21 cellular contexts compared by ENCODE assay signal in the genomic region with DNA sequence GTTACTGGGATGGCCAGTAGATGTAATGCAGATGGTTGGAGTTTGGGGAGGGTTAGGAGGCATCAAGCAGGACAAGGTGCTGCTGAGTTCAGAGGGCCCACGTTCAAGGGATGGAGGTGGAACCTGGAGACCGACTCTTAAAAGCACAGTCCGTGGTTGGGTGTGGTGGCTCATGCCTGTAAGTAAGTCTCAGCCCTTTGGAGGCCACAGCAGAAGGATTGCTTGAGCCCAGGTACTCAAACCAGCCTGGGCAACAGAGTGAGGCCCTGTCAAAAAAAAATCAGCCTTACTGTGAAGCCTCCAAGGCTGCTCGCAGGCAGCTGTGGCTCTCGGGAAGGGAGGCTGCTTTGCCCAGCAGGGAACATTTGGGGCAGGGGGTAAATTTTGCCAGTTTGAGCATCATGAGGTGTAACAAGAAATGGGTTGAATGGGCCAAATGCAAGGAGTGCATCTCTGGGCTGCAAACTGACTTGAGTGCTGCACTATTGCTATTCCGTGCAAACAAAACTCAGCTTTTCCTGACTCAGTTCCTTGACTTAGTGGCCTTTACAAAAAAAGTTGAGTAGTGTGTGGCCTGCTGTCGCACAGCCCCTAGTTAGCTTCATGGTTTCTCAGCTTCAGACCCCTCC. TPM values are rescaled to one million over a fixed set of nuclear protein-coding genes. Genes with fewer than 3 reads are reported as not detected.
DNase-seq lines count a peak whose midpoint lies in the region; ATAC-seq lines count a peak whose summit lies in the region.
"Had no signal": no experiment of that assay in that cellular context is flagged by ENCODE, and none has a peak within 500 bp of the region (broad histone marks: within the 10 kb centered on the region; RNA-seq: fewer than 3 reads in every experiment).

No MANE protein-coding gene starts in this region.

- peaks cover 29% of the 10 kb centered on the region for H3K4me1 Mint-ChIP-seq in T-helper 1 cell treated with Interleukin-12 subunit alpha and Interleukin-12 subunit beta and Interleukin-4 antibody, amounts not matched to agents 30 μg/mL and 1 μg/mL, for 36 hours (ENCODE audit: low read depth)
- peaks cover 37% of the 10 kb centered on the region for H3K4me1 Mint-ChIP-seq in activated CD8-positive, alpha-beta T cell treated with anti-CD3 and anti-CD28 coated beads, Interleukin-2, amount 10 ng/mL, durations not matched to agents 7 days and 5 days (ENCODE audit: low read depth)

- H3K4me3 Mint-ChIP-seq in T-helper 1 cell treated with Interleukin-12 subunit alpha and Interleukin-12 subunit beta and Interleukin-4 antibody, amounts not matched to agents 30 μg/mL and 1 μg/mL, for 36 hours, result no peak overlapping the region
- no peak overlapping the region for H3K4me3 Mint-ChIP-seq in activated CD8-positive, alpha-beta T cell treated with anti-CD3 and anti-CD28 coated beads, Interleukin-2, amount 10 ng/mL, durations not matched to agents 7 days and 5 days
- H3K4me3 Mint-ChIP-seq: B cell had no signal

- 87 to 89% methylated on average over 7 of the region's 7 CpGs for WGBS in esophagus, 2 donors

- H3K9me3 ChIP-seq in BLaER1, result no peaks in the 10 kb centered on the region
- peaks cover 0 to 4% of the 10 kb centered on the region in 2 donors for H3K9me3 ChIP-seq in esophagus (ENCODE audit: control insufficient read depth in 2 of 2, insufficient read depth in 1 of 2, low read depth in 1 of 2, low read length in 1 of 2)
- H3K9me3 ChIP-seq: heart right ventricle, mucosa of descending colon, spleen, stomach, upper lobe of left lung had no signal

- peaks cover 44% of the 10 kb centered on the region for H3K36me3 Mint-ChIP-seq in T-helper 1 cell treated with Interleukin-12 subunit alpha and Interleukin-12 subunit beta and Interleukin-4 antibody, amounts not matched to agents 30 μg/mL and 1 μg/mL, for 36 hours (ENCODE audit: low read depth)
- peaks cover 62% of the 10 kb centered on the region for H3K36me3 Mint-ChIP-seq in activated CD8-positive, alpha-beta T cell treated with anti-CD3 and anti-CD28 coated beads, Interleukin-2, amount 10 ng/mL, durations not matched to agents 7 days and 5 days (ENCODE audit: low read depth)

- peaks cover 64% of the 10 kb centered on the region for H3K36me3 ChIP-seq in BLaER1
- peaks cover 19 to 50% of the 10 kb centered on the region in 2 donors for H3K36me3 ChIP-seq in esophagus (ENCODE audit: control insufficient read depth in 2 of 2, insufficient read depth in 2 of 2, low read length in 1 of 2)

- H3K4me2 ChIP-seq in BLaER1, result peak overlapping the region; percentile 90

- CTCF ChIA-PET in activated CD8-positive, alpha-beta T cell treated with anti-CD3 and anti-CD28 coated beads, Interleukin-2, amount 10 ng/mL, durations not matched to agents 7 days and 5 days (lab: Charles Lee), result interaction anchor here (1.1 to 1.7 kb wide), 2 partner anchors 17 to 83 kb away, joined by 5 to 17 read pairs; no protein-coding TSS in a partner anchor

- H4K20me1 ChIP-seq in BLaER1, result peaks cover 18% of the 10 kb centered on the region

- ATAC-seq in activated CD8-positive, alpha-beta T cell treated with anti-CD3 and anti-CD28 coated beads, Interleukin-2, amount 10 ng/mL, durations not matched to agents 7 days and 5 days, result no peak
- ATAC-seq in HG03108 (IDR thresholded peaks at IDR 0.05; ENCODE audit: unreplicated experiment), result no peak

- no peaks in the 10 kb centered on the region for H3K9me3 Mint-ChIP-seq in T-helper 1 cell treated with Interleukin-12 subunit alpha and Interleukin-12 subunit beta and Interleukin-4 antibody, amounts not matched to agents 30 μg/mL and 1 μg/mL, for 36 hours
- H3K9me3 Mint-ChIP-seq in activated CD8-positive, alpha-beta T cell treated with anti-CD3 and anti-CD28 coated beads, Interleukin-2, amount 10 ng/mL, durations not matched to agents 7 days and 5 days (ENCODE audit: insufficient read depth), result no peaks in the 10 kb centered on the region

- H3K27me3 ChIP-seq in BLaER1 (no peaks in the 10 kb centered on the region), esophagus (ENCODE audit: control insufficient read depth in 1 of 2, insufficient read depth in 2 of 2, low read length in 2 of 2) (no peaks in the 10 kb centered on the region)
- H3K27me3 ChIP-seq: heart right ventricle, spleen, stomach, upper lobe of left lung had no signal

- peak overlapping the region; percentile 39 for H3K4me3 ChIP-seq in BLaER1
- no peak overlapping the region for H3K4me3 ChIP-seq in esophagus (ENCODE audit: low read depth in 1 of 2, low read length in 2 of 2)
- H3K4me3 ChIP-seq: heart right ventricle, mucosa of descending colon, SK-N-MC, spleen, stomach, upper lobe of left lung had no signal

- H3K27ac ChIP-seq in BLaER1 (peak overlapping the region; percentile 80), esophagus (ENCODE audit: low read depth in 2 of 2, low read length in 1 of 2) (peak overlapping the region; percentile 14 to 80)
- H3K27ac ChIP-seq: SK-N-MC, stomach, upper lobe of left lung had no signal

- H3K9ac ChIP-seq in BLaER1, result peak overlapping the region; percentile 59

- no peaks in the 10 kb centered on the region for H3K27me3 Mint-ChIP-seq in T-helper 1 cell treated with Interleukin-12 subunit alpha and Interleukin-12 subunit beta and Interleukin-4 antibody, amounts not matched to agents 30 μg/mL and 1 μg/mL, for 36 hours (ENCODE audit: low read depth)
- no peaks in the 10 kb centered on the region for H3K27me3 Mint-ChIP-seq in activated CD8-positive, alpha-beta T cell treated with anti-CD3 and anti-CD28 coated beads, Interleukin-2, amount 10 ng/mL, durations not matched to agents 7 days and 5 days (ENCODE audit: low read depth)
- H3K27me3 Mint-ChIP-seq: B cell had no signal

- POLR2A ChIA-PET in activated CD8-positive, alpha-beta T cell treated with anti-CD3 and anti-CD28 coated beads, Interleukin-2, amount 10 ng/mL, durations not matched to agents 7 days and 5 days (lab: Charles Lee), result interaction anchor here (1.1 kb wide), 1 partner anchor 17 kb away, joined by 4 read pairs; no protein-coding TSS in a partner anchor

- peak overlapping the region; percentile 36 for H3K27ac Mint-ChIP-seq in T-helper 1 cell treated with Interleukin-12 subunit alpha and Interleukin-12 subunit beta and Interleukin-4 antibody, amounts not matched to agents 30 μg/mL and 1 μg/mL, for 36 hours
- peak overlapping the region; percentile 33 for H3K27ac Mint-ChIP-seq in activated CD8-positive, alpha-beta T cell treated with anti-CD3 and anti-CD28 coated beads, Interleukin-2, amount 10 ng/mL, durations not matched to agents 7 days and 5 days
- H3K27ac Mint-ChIP-seq: B cell had no signal

- DNase-seq in T-helper 1 cell (no peak), occipital lobe (lab: John Stamatoyannopoulos, UW) (no peak), AG08395 (ENCODE audit: low spot score) (no peak)
- no peak for DNase-seq in activated CD8-positive, alpha-beta T cell treated with anti-CD3 and anti-CD28 coated beads, Interleukin-2, amount 10 ng/mL, durations not matched to agents 7 days and 5 days
- DNase-seq: 8988T; heart right ventricle; left ventricle myocardium superior; mucosa of descending colon; NCI-H1092; NCI-H510A treated with DMSO at 0.1 percent for 48 hours; NK-92 treated with Interleukin-12 subunit alpha and Interleukin-12 subunit beta, amount 100 ng/mL, for 24 hours; spleen; stimulated activated CD4-positive, alpha-beta T cell treated with anti-CD3 and anti-CD28 coated beads, Interleukin-4, amount 100 ng/mL, for 4 hours; stomach; upper lobe of left lung had no signal

- H3K4me1 ChIP-seq in BLaER1 (peaks cover 86% of the 10 kb centered on the region), esophagus (ENCODE audit: control insufficient read depth in 2 of 2, insufficient read depth in 2 of 2, low read length in 1 of 2) (peaks cover 3 to 34% of the 10 kb centered on the region in 2 donors)

RNA-seq across cellular contexts. Expression of gene ANAPC7, which starts 55.0 kb away (rescaled TPM):
- 10 to 100 TPM; 53.0 to 64.3 TPM for total RNA-seq in activated CD8-positive, alpha-beta T cell treated with anti-CD3 and anti-CD28 coated beads, Interleukin-2, amount 10 ng/mL, durations not matched to agents 7 days and 5 days
- 10 to 100 TPM; 49.6 to 75.8 TPM for polyA plus RNA-seq in esophagus
- total RNA-seq in occipital lobe, result 45.5 TPM
